ENCODE assay signal across 1 cellular context in genomic region chr1:20733361-20733975, GRCh38.
TF ChIP-seq lines count a peak whose summit lies in the region.

No MANE protein-coding gene starts in this region.

TF ChIP-seq in K562, 482 proteins besides CTCF, POLR2A, EP300 and RAD21 (continued from another document):
- TF ChIP-seq SREBF2 (CRISPR knock-in tag; IDR thresholded peaks at IDR 0.05) (no peak), BCL6 (CRISPR knock-in tag; IDR thresholded peaks at IDR 0.05) (no peak), ZBTB26 (CRISPR knock-in tag; IDR thresholded peaks at IDR 0.05) (no peak), SIN3B (IDR thresholded peaks at IDR 0.05; ENCODE audit: low read depth) (no peak), SNAPC5 (CRISPR knock-in tag; IDR thresholded peaks at IDR 0.05) (no peak)
